Comparison of ENCODE assay signal across 9 cellular contexts in genomic region chr10:27997865-27998177, GRCh38. TPM values are rescaled to one million over a fixed set of nuclear protein-coding genes. Genes with fewer than 3 reads are reported as not detected.
DNase-seq lines count a peak whose midpoint lies in the region; ATAC-seq and TF ChIP-seq lines count a peak whose summit lies in the region.
"Had no signal": no experiment of that assay in that cellular context is flagged by ENCODE, and none has a peak within 500 bp of the region (broad histone marks: within the 10 kb centered on the region; RNA-seq: fewer than 3 reads in every experiment).

No MANE protein-coding gene starts in this region.

- H3K4me3 ChIP-seq in GM23248 (peak overlapping the region; percentile 83), WI38 (ENCODE audit: low read depth, low read length) (peak overlapping the region; percentile 59), sigmoid colon (peak overlapping the region; percentile 48 to 96 (median 72))

- H3K36me3 Mint-ChIP-seq in glutamatergic neuron (ENCODE audit: unreplicated experiment), result no peaks in the 10 kb centered on the region

- in situ Hi-C loops in GM23248 (cut with MboI), result no loop called here

- no peaks in the 10 kb centered on the region for H3K9me3 Mint-ChIP-seq in glutamatergic neuron (ENCODE audit: unreplicated experiment)

- H3F3A ChIP-seq in GM23248 (ENCODE audit: insufficient read depth), result no peaks in the 10 kb centered on the region

- TF ChIP-seq CTCF in WI38 (IDR thresholded peaks at IDR 0.05; ENCODE audit: low read depth, low read length), result no peak
- TF ChIP-seq CTCF in glutamatergic neuron (IDR thresholded peaks at IDR 0.05; ENCODE audit: partially characterized antibody, unreplicated experiment), result no peak
- TF ChIP-seq CTCF in sigmoid colon (IDR thresholded peaks at IDR 0.05), result no peak
- no peak for TF ChIP-seq CTCF in foreskin keratinocyte (conservative IDR thresholded peaks at IDR 0.05)

- H3K4me2 ChIP-seq in GM23248 (ENCODE audit: unreplicated experiment), result peak overlapping the region; percentile 95

- DNase-seq in GM23248 (no peak), glutamatergic neuron (no peak), sigmoid colon (no peak), AG08396 (ENCODE audit: low spot score) (no peak), foreskin keratinocyte (no peak)

- H3K9ac ChIP-seq in GM23248, result peak overlapping the region; percentile 72

- H3K27me3 ChIP-seq in GM23248 (replicated peaks; ENCODE audit: insufficient read depth) (no peaks in the 10 kb centered on the region; the same call in 1 of the 2 replicates), sigmoid colon (no peaks in the 10 kb centered on the region), foreskin keratinocyte (peaks cover 50% of the 10 kb centered on the region)

- intact Hi-C loops in sigmoid colon (cut with DNase I), result loop anchor here (5.0 kb wide), 1 partner anchor 256 kb away; no protein-coding TSS in a partner anchor

- peak overlapping the region; percentile 82 for H3K4me3 Mint-ChIP-seq in glutamatergic neuron (ENCODE audit: unreplicated experiment)

- ATAC-seq in GM19351 (IDR thresholded peaks at IDR 0.05; ENCODE audit: unreplicated experiment) (no peak), foreskin keratinocyte (no peak), HG03025 (IDR thresholded peaks at IDR 0.05; ENCODE audit: low FRiP score, unreplicated experiment) (no peak)

- no peaks in the 10 kb centered on the region for H3K79me2 ChIP-seq in GM23248 (ENCODE audit: insufficient read depth)

- H3K27ac ChIP-seq in GM23248 (no peak overlapping the region), sigmoid colon (peak overlapping the region; percentile 64 to 86 (median 82)), foreskin keratinocyte (no peak overlapping the region)
- H3K27ac ChIP-seq: HL-60 had no signal

- TF ChIP-seq EP300 in sigmoid colon (IDR thresholded peaks at IDR 0.05), result no peak

- 19 to 20% methylated on average over 5 of the region's 5 CpGs for WGBS in GM23248 (ENCODE audit: low coverage in 1 of 2, low lambda C conversion rate in 2 of 2, missing lambda C conversion rate in 2 of 2), 2 experiments
- 8 to 16% methylated on average over 5 of the region's 5 CpGs for WGBS in sigmoid colon, 2 donors

- H3K4me1 ChIP-seq in GM23248 (ENCODE audit: insufficient read depth) (peaks cover 11% of the 10 kb centered on the region; the same call in 1 of the 2 replicates), sigmoid colon (peaks cover 0 to 9% (median 3%) of the 10 kb centered on the region in 4 donors), foreskin keratinocyte (no peaks in the 10 kb centered on the region)

- no peaks in the 10 kb centered on the region for H3K9me2 ChIP-seq in GM23248 (ENCODE audit: insufficient read depth)

- H4K20me1 ChIP-seq in GM23248 (ENCODE audit: insufficient read depth), result no peaks in the 10 kb centered on the region

- H2AFZ ChIP-seq in GM23248, result peak overlapping the region; percentile 99

- H3K9me3 ChIP-seq in GM23248 (ENCODE audit: low read depth) (no peaks in the 10 kb centered on the region), sigmoid colon (no peaks in the 10 kb centered on the region)

- no peak overlapping the region for H3K27ac Mint-ChIP-seq in glutamatergic neuron (ENCODE audit: unreplicated experiment)

- peaks cover 3% of the 10 kb centered on the region for H3K27me3 Mint-ChIP-seq in glutamatergic neuron (ENCODE audit: unreplicated experiment)

- TF ChIP-seq POLR2A in sigmoid colon (IDR thresholded peaks at IDR 0.05), result no peak

- peaks cover 3% of the 10 kb centered on the region for H3K4me1 Mint-ChIP-seq in glutamatergic neuron (ENCODE audit: low read depth, unreplicated experiment)

- no peaks in the 10 kb centered on the region for H3K36me3 ChIP-seq in GM23248 (ENCODE audit: low read depth)
- no peaks in the 10 kb centered on the region for H3K36me3 ChIP-seq in sigmoid colon

RNA-seq across cellular contexts. Expression of gene ODAD2, which starts 1.1 kb away (rescaled TPM):
- 1.0 and 1.5 TPM in 2 replicates for total RNA-seq in GM23248 (2014; rRNA removed; shearing (Covaris generic))
- polyA plus RNA-seq in GM23248 (2016; fragmentation: Nextera tagmentation; extraction: Ambion mirVana), result 1.7 and 1.8 TPM in 2 replicates
- not detected for total RNA-seq in glutamatergic neuron (ENCODE audit: unreplicated experiment)
- total RNA-seq in sigmoid colon, result 1 to 10 TPM; 2.1 to 8.8 (median 2.5) TPM
- under 1 TPM in 2 of 3 donors, not detected in 1; 0.29 to 0.60 TPM for polyA plus RNA-seq in sigmoid colon
- 0.07 and 0.41 TPM in 2 replicates for total RNA-seq in foreskin keratinocyte
- 0.14 and 0.15 TPM in 2 replicates for polyA plus RNA-seq in foreskin keratinocyte

Comparison
In these comparisons a context has a peak if more than half of its experiments do, and no peak if none do; other contexts are left out.
1. H3K27ac ChIP-seq: peak in sigmoid colon (4 of 4); none in GM23248 (single experiment) and foreskin keratinocyte (single experiment).
2. Peak in every context shown above with its lines, with median percentiles within 50 percentile points of each other: H3K4me3 ChIP-seq.